20 cellular contexts compared by ENCODE assay signal in the genomic region with DNA sequence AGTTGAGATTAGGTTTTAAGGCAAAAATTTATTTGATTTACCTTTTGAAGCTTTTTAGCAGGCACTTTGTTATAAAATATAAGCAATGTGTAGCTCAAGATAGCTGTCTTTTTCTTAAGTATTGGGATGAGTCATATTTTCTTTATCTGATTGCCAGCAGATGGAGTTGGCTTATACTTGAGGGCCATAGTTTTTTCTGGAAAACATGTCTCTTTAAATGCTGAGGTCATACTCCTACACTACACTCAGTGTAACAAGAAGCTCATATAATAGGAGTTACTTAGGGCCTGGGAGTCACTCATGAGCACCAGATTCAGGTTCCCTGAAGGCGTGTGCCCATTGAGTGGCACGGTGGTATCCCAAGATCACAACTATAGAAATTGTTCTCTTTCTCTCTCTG.
"Had no signal": no experiment of that assay in that cellular context is flagged by ENCODE, and none has a peak within 500 bp of the region (broad histone marks: within the 10 kb centered on the region; RNA-seq: fewer than 3 reads in every experiment).

No MANE protein-coding gene starts in this region.

- H3K9me3 Mint-ChIP-seq: memory B cell; stimulated activated naive CD8-positive, alpha-beta T cell treated with anti-CD3 and anti-CD28 coated beads, Interleukin-15, amount 100 ng/mL, for 72 hours had no signal

- H3K4me1 Mint-ChIP-seq: memory B cell; stimulated activated naive CD8-positive, alpha-beta T cell treated with anti-CD3 and anti-CD28 coated beads, Interleukin-15, amount 100 ng/mL, for 72 hours had no signal

- DNase-seq: cortex of kidney; effector memory CD8-positive, alpha-beta T cell; gastrocnemius medialis; head of caudate nucleus; kidney; natural killer cell; pancreas; stimulated activated CD4-positive, alpha-beta T cell treated with anti-CD3 and anti-CD28 coated beads, Interleukin-12 subunit alpha, Interleukin-12 subunit beta, amount 100 ng/mL, for 4 hours; stimulated activated CD4-positive, alpha-beta T cell treated with anti-CD3 and anti-CD28 coated beads, Interleukin-1b, Interleukin-23, amount 100 ng/mL, for 48 hours; stimulated activated CD4-positive, alpha-beta T cell treated with anti-CD3 and anti-CD28 coated beads, Interleukin-4, amount 100 ng/mL, for 1 hour; stimulated activated CD8-positive, alpha-beta memory T cell treated with anti-CD3 and anti-CD28 coated beads, Interleukin-4, amount 100 ng/mL, for 48 hours; stimulated activated naive CD4-positive, alpha-beta T cell; stimulated activated naive CD8-positive, alpha-beta T cell treated with anti-CD3 and anti-CD28 coated beads, Interleukin-15, amount 100 ng/mL, for 72 hours; thyroid gland had no signal

- H3K36me3 ChIP-seq: gastrocnemius medialis, pancreas, right atrium auricular region, thyroid gland, vagina had no signal

- H3K79me2 ChIP-seq: hepatocyte had no signal

- H3K4me1 ChIP-seq: gastrocnemius medialis, pancreas, right atrium auricular region, thyroid gland, vagina had no signal

- H3K4me3 Mint-ChIP-seq: effector memory CD8-positive, alpha-beta T cell; memory B cell; natural killer cell; stimulated activated naive CD8-positive, alpha-beta T cell treated with anti-CD3 and anti-CD28 coated beads, Interleukin-15, amount 100 ng/mL, for 72 hours had no signal

- H3K27ac Mint-ChIP-seq: effector memory CD8-positive, alpha-beta T cell; memory B cell; natural killer cell; stimulated activated naive CD8-positive, alpha-beta T cell treated with anti-CD3 and anti-CD28 coated beads, Interleukin-15, amount 100 ng/mL, for 72 hours had no signal

- H3K36me3 Mint-ChIP-seq: memory B cell, natural killer cell had no signal

- H3K4me2 ChIP-seq: hepatocyte, smooth muscle cell had no signal

- H3K27me3 ChIP-seq: gastrocnemius medialis, hepatocyte, pancreas, right atrium auricular region, thyroid gland, vagina had no signal

- H3K27ac ChIP-seq: gastrocnemius medialis, hepatocyte, pancreas, right atrium auricular region, thyroid gland, vagina had no signal

- H3K4me3 ChIP-seq: gastrocnemius medialis, hepatocyte, lung, pancreas, right atrium auricular region, smooth muscle cell, thyroid gland, vagina had no signal

- FAIRE-seq: kidney, pancreas had no signal

- H3K27me3 Mint-ChIP-seq: effector memory CD8-positive, alpha-beta T cell; memory B cell; stimulated activated naive CD8-positive, alpha-beta T cell treated with anti-CD3 and anti-CD28 coated beads, Interleukin-15, amount 100 ng/mL, for 72 hours had no signal

- H2AFZ ChIP-seq: hepatocyte had no signal

- H3K9me3 ChIP-seq: gastrocnemius medialis, pancreas, right atrium auricular region, thyroid gland, vagina had no signal
